ENCODE assay signal across 14 cellular contexts in the genomic region with DNA sequence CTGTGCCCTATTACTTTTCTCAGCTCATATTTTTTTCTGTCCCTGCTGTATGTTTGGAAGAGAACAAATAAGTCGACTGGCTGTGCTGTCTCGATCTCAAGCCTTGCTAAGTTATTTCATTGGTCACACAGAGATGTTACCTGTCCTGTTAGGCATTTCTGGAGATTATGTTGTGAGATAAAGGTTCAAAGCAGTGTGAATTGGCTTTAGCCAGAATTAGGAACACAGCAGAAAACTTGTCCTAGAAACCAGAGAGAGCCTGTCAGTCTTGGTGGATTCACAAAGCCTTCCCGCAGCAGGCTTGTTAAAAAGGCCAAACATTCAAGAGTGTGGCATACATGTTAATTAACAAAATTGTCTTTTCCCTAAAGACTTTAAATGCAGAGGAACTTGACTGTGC. TPM values are rescaled to one million over a fixed set of nuclear protein-coding genes. Genes with fewer than 3 reads are reported as not detected.
DNase-seq lines count a peak whose midpoint lies in the region; ATAC-seq and TF ChIP-seq lines count a peak whose summit lies in the region.
"Had no signal": no experiment of that assay in that cellular context is flagged by ENCODE, and none has a peak within 500 bp of the region (broad histone marks: within the 10 kb centered on the region; RNA-seq: fewer than 3 reads in every experiment).

No MANE protein-coding gene starts in this region.

- peaks cover 71% of the 10 kb centered on the region for H3K79me2 ChIP-seq in osteoblast (ENCODE audit: insufficient read depth, low read length)

- no peak for ATAC-seq in stimulated activated naive CD8-positive, alpha-beta T cell treated with anti-CD3 and anti-CD28 coated beads, Interleukin-15, Interleukin-2, amounts not matched to agents 100 U/mL and 50 U/mL, for 24 hours
- no peak for ATAC-seq in HG03135 (IDR thresholded peaks at IDR 0.05; ENCODE audit: unreplicated experiment)

- no peak for TF ChIP-seq CTCF in osteoblast (IDR thresholded peaks at IDR 0.05; ENCODE audit: extremely low read depth, low read depth, low read length)

- H3K4me1 Mint-ChIP-seq in stimulated activated naive CD8-positive, alpha-beta T cell treated with anti-CD3 and anti-CD28 coated beads, Interleukin-15, Interleukin-2, amounts not matched to agents 100 ng/mL and 50 ng/mL, for 24 hours (ENCODE audit: low read depth) = peaks cover 8% of the 10 kb centered on the region

- H3K4me3 ChIP-seq in esophagus (ENCODE audit: low read depth in 1 of 2, low read length in 2 of 2) (no peak overlapping the region), osteoblast (ENCODE audit: insufficient read depth, low read length) (no peak overlapping the region)
- H3K4me3 ChIP-seq: MG63, ovary, thyroid gland had no signal

- H3K27ac ChIP-seq in esophagus (ENCODE audit: low read depth in 2 of 2, low read length in 1 of 2) (peak overlapping the region; percentile 16 to 28), osteoblast (ENCODE audit: low read depth, low read length) (peak overlapping the region; percentile 63)
- H3K27ac ChIP-seq: ovary had no signal

- no peaks in the 10 kb centered on the region for H3K27me3 ChIP-seq in esophagus (ENCODE audit: control insufficient read depth in 1 of 2, insufficient read depth in 2 of 2, low read length in 2 of 2)
- no peaks in the 10 kb centered on the region for H3K27me3 ChIP-seq in osteoblast (ENCODE audit: insufficient read depth, low read length)
- H3K27me3 ChIP-seq: MG63, ovary, thyroid gland had no signal

- H3K36me3 Mint-ChIP-seq in stimulated activated naive CD8-positive, alpha-beta T cell treated with anti-CD3 and anti-CD28 coated beads, Interleukin-15, Interleukin-2, amounts not matched to agents 100 ng/mL and 50 ng/mL, for 24 hours (ENCODE audit: low read depth) = peaks cover 31% of the 10 kb centered on the region

- H4K20me1 ChIP-seq in osteoblast (ENCODE audit: insufficient read depth, low read length) = peaks cover 2% of the 10 kb centered on the region

- no peak for DNase-seq in stimulated activated naive CD8-positive, alpha-beta T cell treated with anti-CD3 and anti-CD28 coated beads, Interleukin-15, Interleukin-2, amounts not matched to agents 100 U/mL and 50 U/mL, for 24 hours
- DNase-seq in osteoblast (ENCODE audit: insufficient read length, low spot score, missing footprints) (no peak), UCSD-AML1 (lab: John Stamatoyannopoulos, UW; ENCODE audit: unreplicated experiment) (no peak), NCI-H1417 (lab: John Stamatoyannopoulos, UW) (no peak), SKM-1 (lab: John Stamatoyannopoulos, UW; ENCODE audit: unreplicated experiment) (no peak)
- DNase-seq: activated CD4-positive, CD25-positive, alpha-beta regulatory T cell; MG63; ovary; SHP77 treated with DMSO at 0.1 percent for 48 hours; thyroid gland had no signal

- peaks cover 3 to 5% of the 10 kb centered on the region in 2 donors for H3K36me3 ChIP-seq in esophagus (ENCODE audit: control insufficient read depth in 2 of 2, insufficient read depth in 2 of 2, low read length in 1 of 2)
- peaks cover 34% of the 10 kb centered on the region for H3K36me3 ChIP-seq in osteoblast (ENCODE audit: insufficient read depth, low read length)
- H3K36me3 ChIP-seq: ovary had no signal

- H3K4me3 Mint-ChIP-seq in stimulated activated naive CD8-positive, alpha-beta T cell treated with anti-CD3 and anti-CD28 coated beads, Interleukin-15, Interleukin-2, amounts not matched to agents 100 ng/mL and 50 ng/mL, for 24 hours = no peak overlapping the region
- H3K4me3 Mint-ChIP-seq: activated T-helper 1 cell treated with anti-CD3 and anti-CD28 coated beads, Interleukin-12 subunit alpha, Interleukin-12 subunit beta, Interleukin-2, Interleukin-4 antibody, amounts not matched to agents 30 ng/mL and 10 ng/mL and 1 ng/mL, durations not matched to agents 14 hours and 24 hours and 36 hours had no signal

- H2AFZ ChIP-seq in osteoblast (ENCODE audit: low read length) = no peak overlapping the region

- H3K4me1 ChIP-seq in esophagus (ENCODE audit: control insufficient read depth in 2 of 2, insufficient read depth in 2 of 2, low read length in 1 of 2) (peaks cover 0 to 11% of the 10 kb centered on the region in 2 donors), osteoblast (ENCODE audit: insufficient read depth, low read length) (peaks cover 45% of the 10 kb centered on the region)

- H3K27me3 Mint-ChIP-seq in stimulated activated naive CD8-positive, alpha-beta T cell treated with anti-CD3 and anti-CD28 coated beads, Interleukin-15, Interleukin-2, amounts not matched to agents 100 ng/mL and 50 ng/mL, for 24 hours = no peaks in the 10 kb centered on the region

- H3K4me2 ChIP-seq in osteoblast (ENCODE audit: insufficient read depth, low read length) = no peak overlapping the region

- no peaks in the 10 kb centered on the region for H3K9me3 ChIP-seq in esophagus (ENCODE audit: control insufficient read depth in 2 of 2, insufficient read depth in 1 of 2, low read depth in 1 of 2, low read length in 1 of 2)
- no peaks in the 10 kb centered on the region for H3K9me3 ChIP-seq in osteoblast (ENCODE audit: low read depth, low read length)
- H3K9me3 ChIP-seq: MG63, ovary, thyroid gland had no signal

- H3K9me3 Mint-ChIP-seq in stimulated activated naive CD8-positive, alpha-beta T cell treated with anti-CD3 and anti-CD28 coated beads, Interleukin-15, Interleukin-2, amounts not matched to agents 100 ng/mL and 50 ng/mL, for 24 hours = no peaks in the 10 kb centered on the region
- H3K9me3 Mint-ChIP-seq: activated T-helper 1 cell treated with anti-CD3 and anti-CD28 coated beads, Interleukin-12 subunit alpha, Interleukin-12 subunit beta, Interleukin-2, Interleukin-4 antibody, amounts not matched to agents 30 ng/mL and 10 ng/mL and 1 ng/mL, durations not matched to agents 14 hours and 24 hours and 36 hours had no signal

- H3K27ac Mint-ChIP-seq in stimulated activated naive CD8-positive, alpha-beta T cell treated with anti-CD3 and anti-CD28 coated beads, Interleukin-15, Interleukin-2, amounts not matched to agents 100 ng/mL and 50 ng/mL, for 24 hours = peak overlapping the region; percentile 22
- H3K27ac Mint-ChIP-seq: activated T-helper 1 cell treated with anti-CD3 and anti-CD28 coated beads, Interleukin-12 subunit alpha, Interleukin-12 subunit beta, Interleukin-2, Interleukin-4 antibody, amounts not matched to agents 30 ng/mL and 10 ng/mL and 1 ng/mL, durations not matched to agents 14 hours and 24 hours and 36 hours had no signal

- WGBS in esophagus, 2 donors = 84 to 87% methylated on average over 3 of the region's 3 CpGs

RNA-seq across cellular contexts. Expression of a gene that starts 25.0 kb away (rescaled TPM):
- polyA plus RNA-seq in esophagus = 1 to 10 TPM; 3.8 to 6.0 TPM
- 115 and 151 TPM in 2 replicates for total RNA-seq in osteoblast
